Comparison of ENCODE assay signal across 10 cellular contexts in the genomic region with DNA sequence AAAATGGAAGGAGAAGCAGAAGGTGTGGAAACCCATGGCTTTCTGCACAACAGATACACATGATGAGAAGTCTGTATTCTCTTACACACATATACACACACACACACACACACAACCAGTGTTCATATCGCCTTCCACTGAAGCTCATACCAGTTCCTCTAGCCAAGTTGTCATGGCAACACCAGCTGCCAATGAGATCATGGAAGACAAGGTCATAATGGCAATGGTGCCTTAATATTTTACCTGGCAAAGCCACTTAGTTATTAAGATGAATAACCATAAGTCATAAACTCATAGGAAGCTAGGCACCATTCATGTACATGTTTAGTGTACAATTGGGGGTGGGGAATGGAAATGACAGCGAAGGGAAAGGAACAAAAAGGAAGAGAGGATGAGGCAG. TPM values are rescaled to one million over a fixed set of nuclear protein-coding genes. Genes with fewer than 3 reads are reported as not detected.
DNase-seq lines count a peak whose midpoint lies in the region; ATAC-seq lines count a peak whose summit lies in the region.
"Had no signal": no experiment of that assay in that cellular context is flagged by ENCODE, and none has a peak within 500 bp of the region (broad histone marks: within the 10 kb centered on the region; RNA-seq: fewer than 3 reads in every experiment).

No MANE protein-coding gene starts in this region.

- peaks cover 48% of the 10 kb centered on the region for H3K4me1 Mint-ChIP-seq in activated naive CD4-positive, alpha-beta T cell treated with anti-CD3 and anti-CD28 coated beads, Interleukin-2, amount 50 U/mL, for 24 hours

- H3K27ac Mint-ChIP-seq in activated naive CD4-positive, alpha-beta T cell treated with anti-CD3 and anti-CD28 coated beads, Interleukin-2, amount 50 U/mL, for 24 hours: peak overlapping the region; percentile 66

- DNase-seq in activated naive CD4-positive, alpha-beta T cell (lab: John Stamatoyannopoulos, UW): no peak
- DNase-seq in NCI-H2171 treated with DMSO at 0.1 percent for 48 hours (lab: John Stamatoyannopoulos, UW): peak; percentile 42
- peak; percentile 58 to 70 for DNase-seq in dermis microvascular lymphatic vessel endothelial cell (ENCODE audit: low read depth in 2 of 2)
- DNase-seq in renal cortical epithelial cell (ENCODE audit: low read depth): peak; percentile 16
- DNase-seq in HCEC 1CT: no peak
- DNase-seq: activated gamma-delta T cell treated with Interleukin-2 at 50 U/mL for 16 hours had no signal

- no peaks in the 10 kb centered on the region for H3K9me3 Mint-ChIP-seq in activated naive CD4-positive, alpha-beta T cell treated with anti-CD3 and anti-CD28 coated beads, Interleukin-2, amount 50 U/mL, for 24 hours

- no peaks in the 10 kb centered on the region for H3K27me3 Mint-ChIP-seq in activated naive CD4-positive, alpha-beta T cell treated with anti-CD3 and anti-CD28 coated beads, Interleukin-2, amount 50 U/mL, for 24 hours

- H3K36me3 Mint-ChIP-seq in activated naive CD4-positive, alpha-beta T cell treated with anti-CD3 and anti-CD28 coated beads, Interleukin-2, amount 50 U/mL, for 24 hours: peaks cover 9% of the 10 kb centered on the region

- ATAC-seq in GM19023 (IDR thresholded peaks at IDR 0.05; ENCODE audit: unreplicated experiment): no peak
- no peak for ATAC-seq in GM19463 (IDR thresholded peaks at IDR 0.05; ENCODE audit: unreplicated experiment)

- H3K4me3 Mint-ChIP-seq in activated naive CD4-positive, alpha-beta T cell treated with anti-CD3 and anti-CD28 coated beads, Interleukin-2, amount 50 U/mL, for 24 hours: no peak overlapping the region

RNA-seq across cellular contexts. Expression of gene DHRS12, which starts 2.6 kb away (rescaled TPM):
- total RNA-seq in dermis microvascular lymphatic vessel endothelial cell: 5.4 and 10.5 TPM in 2 replicates
- 7.3 and 8.0 TPM in 2 replicates for total RNA-seq in renal cortical epithelial cell

RNA-seq across cellular contexts. Expression of gene TMEM272, which starts 38.4 kb away (rescaled TPM):
- total RNA-seq in dermis microvascular lymphatic vessel endothelial cell (not detected in 2 replicates), renal cortical epithelial cell (not detected in 2 replicates)
- total RNA-seq: fibroblast of villous mesenchyme had no signal

RNA-seq across cellular contexts. Expression of gene CCDC70, which starts 55.2 kb away (rescaled TPM):
- total RNA-seq in dermis microvascular lymphatic vessel endothelial cell (not detected in 2 replicates), renal cortical epithelial cell (not detected in 2 replicates)
- total RNA-seq: fibroblast of villous mesenchyme had no signal

Comparison
In these comparisons a context has a peak if more than half of its experiments do, and no peak if none do; other contexts are left out.
1. DNase-seq: peak in NCI-H2171 treated with DMSO at 0.1 percent for 48 hours (single experiment), dermis microvascular lymphatic vessel endothelial cell (2 of 2) and renal cortical epithelial cell (single experiment); none in activated naive CD4-positive, alpha-beta T cell (0 of 4) and HCEC 1CT (single experiment).